16 cellular contexts compared by ENCODE assay signal in the genomic region with DNA sequence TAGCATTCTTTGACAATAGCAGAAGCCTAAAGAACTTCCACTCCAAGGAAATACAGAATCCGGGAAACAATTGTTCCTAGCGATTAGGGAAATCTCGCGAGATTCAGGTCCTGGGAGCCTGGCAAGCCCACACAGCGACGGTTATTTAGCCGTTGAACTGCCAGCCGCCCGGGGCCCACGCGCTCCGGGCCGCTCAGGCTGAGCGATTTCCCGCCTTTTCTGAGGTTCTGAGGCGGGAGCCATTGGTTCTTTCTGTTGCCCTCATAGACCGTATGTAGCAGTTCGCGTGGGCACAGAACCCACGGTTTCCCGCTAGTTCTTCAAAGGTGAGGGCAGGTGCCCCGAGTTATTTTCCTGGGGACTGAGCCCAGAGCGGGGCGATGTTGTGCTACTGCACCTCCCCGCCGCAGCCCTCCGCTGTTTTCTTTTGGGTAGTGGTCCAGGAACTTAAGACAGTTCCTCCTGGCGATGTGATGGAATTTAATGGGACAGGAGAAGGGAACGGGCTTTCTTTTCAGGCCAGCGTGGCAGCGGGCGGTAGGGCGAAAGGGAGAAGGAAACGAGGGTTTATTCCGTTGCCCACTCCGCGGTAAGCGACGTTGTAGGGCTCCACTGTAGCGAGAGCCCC. TPM values are rescaled to one million over a fixed set of nuclear protein-coding genes. Genes with fewer than 3 reads are reported as not detected.
A peak's percentile ranks its signal among the peaks of the same experiment; 100 is the strongest.
DNase-seq lines count a peak whose midpoint lies in the region; ATAC-seq, FAIRE-seq and TF ChIP-seq lines count a peak whose summit lies in the region.
"Had no signal": no experiment of that assay in that cellular context is flagged by ENCODE, and none has a peak within 500 bp of the region (broad histone marks: within the 10 kb centered on the region; RNA-seq: fewer than 3 reads in every experiment).

Gene SYCP1 (plus strand): TSS at position 171 of the 628 bp plus-strand sequence. CDS start 602 bp downstream, outside the sequence.

- no peak within 1 kb of the TSS for H3K4me3 ChIP-seq in keratinocyte (ENCODE audit: control insufficient read depth in 2 of 3, extremely low read depth in 1 of 3, insufficient read depth in 2 of 3, low read depth in 1 of 3, low read length in 3 of 3)
- peak within 1 kb of the TSS; percentile 46 to 70 (median 59) for H3K4me3 ChIP-seq in subcutaneous abdominal adipose tissue (ENCODE audit: low read depth in 1 of 5, low read length in 5 of 5)
- H3K4me3 ChIP-seq: ovary had no signal

- H3K4me1 Mint-ChIP-seq in activated naive CD4-positive, alpha-beta T cell treated with anti-CD3 and anti-CD28 coated beads, Interleukin-2, amount 10 ng/mL, durations not matched to agents 7 days and 5 days, result no peaks in the 10 kb centered on the region
- H3K4me1 Mint-ChIP-seq in activated T-helper 2 cell treated with anti-CD3 and anti-CD28 coated beads, Interferon-gamma antibody, Interleukin-2, Interleukin-4, amounts not matched to agents 10 μg/mL and 5 μg/mL and 100 μg/mL, durations not matched to agents 14 hours and 24 hours and 36 hours (ENCODE audit: low read depth), result peaks cover 7% of the 10 kb centered on the region

- H3K4me3 Mint-ChIP-seq in activated naive CD4-positive, alpha-beta T cell treated with anti-CD3 and anti-CD28 coated beads, Interleukin-2, amount 10 ng/mL, durations not matched to agents 7 days and 5 days, result peak within 1 kb of the TSS; percentile 41
- H3K4me3 Mint-ChIP-seq in activated T-helper 2 cell treated with anti-CD3 and anti-CD28 coated beads, Interferon-gamma antibody, Interleukin-2, Interleukin-4, amounts not matched to agents 10 μg/mL and 5 μg/mL and 100 μg/mL, durations not matched to agents 14 hours and 24 hours and 36 hours (ENCODE audit: low read depth), result peak within 1 kb of the TSS; percentile 49

- no peaks in the 10 kb centered on the region for H3K9me3 Mint-ChIP-seq in activated naive CD4-positive, alpha-beta T cell treated with anti-CD3 and anti-CD28 coated beads, Interleukin-2, amount 10 ng/mL, durations not matched to agents 7 days and 5 days
- H3K9me3 Mint-ChIP-seq in activated T-helper 2 cell treated with anti-CD3 and anti-CD28 coated beads, Interferon-gamma antibody, Interleukin-2, Interleukin-4, amounts not matched to agents 10 μg/mL and 5 μg/mL and 100 μg/mL, durations not matched to agents 14 hours and 24 hours and 36 hours, result no peaks in the 10 kb centered on the region

- H3K9ac ChIP-seq in keratinocyte (ENCODE audit: control insufficient read depth, extremely low read depth, insufficient read depth, low read length) (no peak within 1 kb of the TSS), subcutaneous abdominal adipose tissue (ENCODE audit: low read length in 5 of 5) (peak within 1 kb of the TSS in 3 of 5 donors; percentile 41 to 56 (median 51))

- dilution Hi-C loops in keratinocyte (cut with MboI; ENCODE audit: extremely low pct_ligation_motif_present, low sequenced_read_pairs), result no loop called here

- no peak for DNase-seq in activated naive CD4-positive, alpha-beta T cell treated with anti-CD3 and anti-CD28 coated beads, Interleukin-2, amount 10 ng/mL, durations not matched to agents 7 days and 5 days
- DNase-seq in activated naive CD4-positive, alpha-beta T cell treated with Interleukin-2 at 50 U/mL for 16 hours, result no peak
- no peak for DNase-seq in activated T-helper 2 cell treated with anti-CD3 and anti-CD28 coated beads, Interferon-gamma antibody, Interleukin-2, Interleukin-4, amounts not matched to agents 10 μg/mL and 5 μg/mL and 100 μg/mL, durations not matched to agents 14 hours and 24 hours and 36 hours (ENCODE audit: low spot score)
- no peak for DNase-seq in keratinocyte (ENCODE audit: low read depth, low spot score)
- no peak for DNase-seq in NOMO-1 treated with dmso at 0.1 percent for 144 hours (lab: John Stamatoyannopoulos, UW; ENCODE audit: unreplicated experiment)
- DNase-seq: BE2C, islet precursor cell, MV-4-11, NCI-H510A, ovary, SHP77 treated with DMSO at 0.1 percent for 48 hours had no signal

- intact Hi-C loops in activated T-helper 2 cell treated with anti-CD3 and anti-CD28 coated beads, Interferon-gamma antibody, Interleukin-2, Interleukin-4, amounts not matched to agents 10 μg/mL and 5 μg/mL and 100 μg/mL, durations not matched to agents 14 hours and 24 hours and 36 hours (cut with micrococcal nuclease), result no loop called here

- H3K9me3 ChIP-seq in keratinocyte (ENCODE audit: control insufficient read depth, low read depth, low read length), result no peaks in the 10 kb centered on the region
- H3K9me3 ChIP-seq in subcutaneous abdominal adipose tissue (ENCODE audit: control insufficient read depth in 5 of 5, low read length in 5 of 5), result peaks cover 0 to 4% (median 0%) of the 10 kb centered on the region in 5 donors
- H3K9me3 ChIP-seq: BE2C, ovary had no signal

- peak within 1 kb of the TSS; percentile 42 for H3K4me2 ChIP-seq in keratinocyte (ENCODE audit: control insufficient read depth, extremely low read depth, insufficient read depth, low read depth, low read length)

- no peaks in the 10 kb centered on the region for H3K9me1 ChIP-seq in keratinocyte (ENCODE audit: control insufficient read depth, extremely low read depth, insufficient read depth, low read length)

- H2AFZ ChIP-seq in keratinocyte (ENCODE audit: control insufficient read depth, low read length), result no peak within 1 kb of the TSS

- no peak for ATAC-seq in GM21526 (IDR thresholded peaks at IDR 0.05; ENCODE audit: low FRiP score, unreplicated experiment)
- ATAC-seq in HG03135 (IDR thresholded peaks at IDR 0.05; ENCODE audit: unreplicated experiment), result no peak

- H3K4me1 ChIP-seq in keratinocyte (ENCODE audit: control insufficient read depth, extremely low read depth, insufficient read depth, low read length) (no peaks in the 10 kb centered on the region), subcutaneous abdominal adipose tissue (ENCODE audit: control insufficient read depth in 5 of 5, insufficient read depth in 5 of 5, low read length in 5 of 5) (peaks cover 0 to 9% (median 0%) of the 10 kb centered on the region in 5 donors)
- H3K4me1 ChIP-seq: BE2C had no signal

- CTCF ChIA-PET in activated naive CD4-positive, alpha-beta T cell treated with anti-CD3 and anti-CD28 coated beads, Interleukin-2, amount 10 ng/mL, durations not matched to agents 7 days and 5 days (lab: Charles Lee), result no interaction called here

- no peaks in the 10 kb centered on the region for H4K20me1 ChIP-seq in keratinocyte (ENCODE audit: control insufficient read depth, extremely low read depth, insufficient read depth, low read length)

- H3K27me3 Mint-ChIP-seq in activated naive CD4-positive, alpha-beta T cell treated with anti-CD3 and anti-CD28 coated beads, Interleukin-2, amount 10 ng/mL, durations not matched to agents 7 days and 5 days, result peaks cover 28% of the 10 kb centered on the region
- H3K27me3 Mint-ChIP-seq in activated T-helper 2 cell treated with anti-CD3 and anti-CD28 coated beads, Interferon-gamma antibody, Interleukin-2, Interleukin-4, amounts not matched to agents 10 μg/mL and 5 μg/mL and 100 μg/mL, durations not matched to agents 14 hours and 24 hours and 36 hours (ENCODE audit: low read depth), result peaks cover 26% of the 10 kb centered on the region

- no peak within 1 kb of the TSS for H3K27ac Mint-ChIP-seq in activated naive CD4-positive, alpha-beta T cell treated with anti-CD3 and anti-CD28 coated beads, Interleukin-2, amount 10 ng/mL, durations not matched to agents 7 days and 5 days
- no peak within 1 kb of the TSS for H3K27ac Mint-ChIP-seq in activated T-helper 2 cell treated with anti-CD3 and anti-CD28 coated beads, Interferon-gamma antibody, Interleukin-2, Interleukin-4, amounts not matched to agents 10 μg/mL and 5 μg/mL and 100 μg/mL, durations not matched to agents 14 hours and 24 hours and 36 hours

- no peak within 1 kb of the TSS for H3K27ac ChIP-seq in keratinocyte (ENCODE audit: control insufficient read depth, insufficient read depth, low read length)
- H3K27ac ChIP-seq in subcutaneous abdominal adipose tissue (ENCODE audit: low read depth, low read length), result no peak within 1 kb of the TSS
- H3K27ac ChIP-seq: ovary had no signal

- no peaks in the 10 kb centered on the region for H3K79me2 ChIP-seq in keratinocyte (ENCODE audit: control insufficient read depth, insufficient read depth, low read length)

- TF ChIP-seq CTCF in keratinocyte (optimal IDR thresholded peaks at IDR 0.05 in 1 of 3, IDR thresholded peaks at IDR 0.05 in 1 of 3, conservative IDR thresholded peaks at IDR 0.05 in 1 of 3; ENCODE audit: extremely low read depth in 1 of 3, insufficient read depth in 2 of 3, low read length in 3 of 3), result no peak

- H3K36me3 ChIP-seq in keratinocyte (ENCODE audit: control insufficient read depth in 2 of 2, extremely low read depth in 1 of 2, insufficient read depth in 2 of 2, low read length in 2 of 2) (no peaks in the 10 kb centered on the region), subcutaneous abdominal adipose tissue (ENCODE audit: control insufficient read depth in 5 of 5, insufficient read depth in 5 of 5, low read length in 5 of 5) (no peaks in the 10 kb centered on the region)
- H3K36me3 ChIP-seq: BE2C, ovary had no signal

- FAIRE-seq in keratinocyte (lab: Jason Lieb, UNC), result no peak
- FAIRE-seq: bronchial epithelial cell had no signal

- H3K36me3 Mint-ChIP-seq in activated naive CD4-positive, alpha-beta T cell treated with anti-CD3 and anti-CD28 coated beads, Interleukin-2, amount 10 ng/mL, durations not matched to agents 7 days and 5 days, result no peaks in the 10 kb centered on the region
- no peaks in the 10 kb centered on the region for H3K36me3 Mint-ChIP-seq in activated T-helper 2 cell treated with anti-CD3 and anti-CD28 coated beads, Interferon-gamma antibody, Interleukin-2, Interleukin-4, amounts not matched to agents 10 μg/mL and 5 μg/mL and 100 μg/mL, durations not matched to agents 14 hours and 24 hours and 36 hours (ENCODE audit: low read depth)

- peaks cover 29% of the 10 kb centered on the region for H3K27me3 ChIP-seq in keratinocyte (ENCODE audit: control insufficient read depth, extremely low read depth, insufficient read depth, low read length)
- H3K27me3 ChIP-seq in subcutaneous abdominal adipose tissue (ENCODE audit: control insufficient read depth in 5 of 5, insufficient read depth in 4 of 5, low read length in 5 of 5), result peaks cover 0 to 8% (median 0%) of the 10 kb centered on the region in 5 donors
- H3K27me3 ChIP-seq: ovary had no signal

RNA-seq across cellular contexts. Expression of gene SYCP1, which starts in this region (rescaled TPM):
- total RNA-seq in activated T-helper 2 cell treated with anti-CD3 and anti-CD28 coated beads, Interferon-gamma antibody, Interleukin-2, Interleukin-4, amounts not matched to agents 10 μg/mL and 5 μg/mL and 100 μg/mL, durations not matched to agents 14 hours and 24 hours and 36 hours, result not detected in 2 replicates
- polyA plus RNA-seq in keratinocyte, result not detected in 3 replicates
- polyA plus RNA-seq in keratinocyte (2011; ENCODE audit: low read depth), result not detected
- not detected in 2 replicates for polyA plus RNA-seq in keratinocyte (2011; cell fraction: cytosol; rRNA removed)
- not detected in 2 replicates for polyA plus RNA-seq in keratinocyte (2011; cell fraction: nucleus; rRNA removed)
- polyA plus RNA-seq in keratinocyte (2012; ENCODE audit: low replicate concordance), result not detected in 2 replicates
- polyA minus RNA-seq in keratinocyte, result not detected in 3 replicates
- not detected for polyA minus RNA-seq in keratinocyte (2011; cell fraction: cytosol; rRNA and poly(A)+ RNA removed)
- polyA minus RNA-seq in keratinocyte (2011; cell fraction: nucleus; rRNA and poly(A)+ RNA removed), result not detected in 2 replicates
- total RNA-seq: bronchial epithelial cell, fibroblast of lung, ovary had no signal
- polyA plus RNA-seq: fibroblast of lung had no signal

Comparison
In these comparisons a context has a peak if more than half of its experiments do, and no peak if none do; other contexts are left out.
1. H3K4me3 ChIP-seq: peak in subcutaneous abdominal adipose tissue (5 of 5); none in keratinocyte (0 of 3).